Comparison of ENCODE assay signal across 31 cellular contexts in genomic region chr7:150595361-150595760, GRCh38. TPM values are rescaled to one million over a fixed set of nuclear protein-coding genes. Genes with fewer than 3 reads are reported as not detected.
DNase-seq lines count a peak whose midpoint lies in the region; ATAC-seq and TF ChIP-seq lines count a peak whose summit lies in the region.
"Had no signal": no experiment of that assay in that cellular context is flagged by ENCODE, and none has a peak within 500 bp of the region (broad histone marks: within the 10 kb centered on the region; RNA-seq: fewer than 3 reads in every experiment).

No MANE protein-coding gene starts in this region.

- no peaks in the 10 kb centered on the region for H3F3A ChIP-seq in PC-3 (ENCODE audit: low read length, unreplicated experiment)

- peaks cover 8% of the 10 kb centered on the region for H3K4me1 ChIP-seq in CD4-positive, CD25-positive, alpha-beta regulatory T cell (ENCODE audit: control insufficient read depth, insufficient read depth, low read length, poor library complexity, severe bottlenecking)
- H3K4me1 ChIP-seq in PC-3 (ENCODE audit: insufficient read depth, low read length): no peaks in the 10 kb centered on the region
- H3K4me1 ChIP-seq: SJSA1 had no signal

- no peaks in the 10 kb centered on the region for H3K36me3 ChIP-seq in CD4-positive, CD25-positive, alpha-beta regulatory T cell (ENCODE audit: control insufficient read depth, insufficient read depth, low read length)
- H3K36me3 ChIP-seq in PC-3 (ENCODE audit: low read depth, low read length): no peaks in the 10 kb centered on the region
- H3K36me3 ChIP-seq: BLaER1 treated with 17β-estradiol and CSF1 and Interleukin-3, amounts not matched to agents 10 nM and 100 nM; MG63; SJSA1 had no signal

- no peaks in the 10 kb centered on the region for H4K20me1 ChIP-seq in PC-3 (ENCODE audit: low read length)
- H4K20me1 ChIP-seq: BLaER1 treated with 17β-estradiol and CSF1 and Interleukin-3, amounts not matched to agents 10 nM and 100 nM had no signal

- no peak for DNase-seq in activated naive CD4-positive, alpha-beta T cell treated with Interleukin-2 at 50 U/mL for 16 hours
- no peak for DNase-seq in CD4-positive, CD25-positive, alpha-beta regulatory T cell
- DNase-seq in dermis blood vessel endothelial cell: peak; percentile 52
- no peak for DNase-seq in natural killer cell
- no peak for DNase-seq in PC-3
- no peak for DNase-seq in NK-92 (lab: John Stamatoyannopoulos, UW; ENCODE audit: unreplicated experiment)
- DNase-seq: AML-193; CD8-positive, alpha-beta memory T cell; DMS 273 treated with DMSO at 0.1 percent for 48 hours; DMS79; EL; GDM1; HCEC 1CT; IMR-90; KG1; MG63; NCI-H1105 treated with DMSO at 0.1 percent for 48 hours; NCI-H146; NCI-H1930; NCI-H2107; NCI-H446; NCI-H774; NK-92 treated with Interleukin-12 subunit alpha and Interleukin-12 subunit beta, amount 100 ng/mL, for 24 hours; PC-9; Right ventricle myocardium superior had no signal

- H3K27me3 Mint-ChIP-seq in activated naive CD4-positive, alpha-beta T cell treated with anti-CD3 and anti-CD28 coated beads, Interleukin-2, amount 50 U/mL, for 24 hours: no peaks in the 10 kb centered on the region
- H3K27me3 Mint-ChIP-seq in CD4-positive, CD25-positive, alpha-beta regulatory T cell: peaks cover 12% of the 10 kb centered on the region
- no peaks in the 10 kb centered on the region for H3K27me3 Mint-ChIP-seq in natural killer cell (ENCODE audit: low read depth in 2 of 2)
- H3K27me3 Mint-ChIP-seq: CD8-positive, alpha-beta memory T cell had no signal

- POLR2A ChIA-PET in PC-3 (lab: Charles Lee; ENCODE audit: unreplicated experiment): no interaction called here

- peak overlapping the region; percentile 21 for H3K27ac Mint-ChIP-seq in activated naive CD4-positive, alpha-beta T cell treated with anti-CD3 and anti-CD28 coated beads, Interleukin-2, amount 50 U/mL, for 24 hours
- H3K27ac Mint-ChIP-seq in CD4-positive, CD25-positive, alpha-beta regulatory T cell: peak overlapping the region in 2 of 3 donors; percentile 44 to 62
- peak overlapping the region; percentile 29 for H3K27ac Mint-ChIP-seq in natural killer cell

- H3K4me1 Mint-ChIP-seq in activated naive CD4-positive, alpha-beta T cell treated with anti-CD3 and anti-CD28 coated beads, Interleukin-2, amount 50 U/mL, for 24 hours: peaks cover 73% of the 10 kb centered on the region
- peaks cover 18 to 72% (median 45%) of the 10 kb centered on the region in 4 donors for H3K4me1 Mint-ChIP-seq in CD4-positive, CD25-positive, alpha-beta regulatory T cell
- H3K4me1 Mint-ChIP-seq in natural killer cell: peaks cover 34 to 39% of the 10 kb centered on the region in 2 donors

- H3K9me2 ChIP-seq in PC-3 (replicated peaks; ENCODE audit: low read length): no peaks in the 10 kb centered on the region

- TF ChIP-seq CTCF in natural killer cell (IDR thresholded peaks at IDR 0.05) (no peak), PC-3 (conservative IDR thresholded peaks at IDR 0.05; ENCODE audit: low read depth, low read length) (no peak)

- peaks cover 47% of the 10 kb centered on the region for H3K36me3 Mint-ChIP-seq in activated naive CD4-positive, alpha-beta T cell treated with anti-CD3 and anti-CD28 coated beads, Interleukin-2, amount 50 U/mL, for 24 hours
- H3K36me3 Mint-ChIP-seq in CD4-positive, CD25-positive, alpha-beta regulatory T cell: peaks cover 11% of the 10 kb centered on the region
- peaks cover 27% of the 10 kb centered on the region for H3K36me3 Mint-ChIP-seq in natural killer cell

- peaks cover 28% of the 10 kb centered on the region for H3K9me3 Mint-ChIP-seq in activated naive CD4-positive, alpha-beta T cell treated with anti-CD3 and anti-CD28 coated beads, Interleukin-2, amount 50 U/mL, for 24 hours
- H3K9me3 Mint-ChIP-seq in CD4-positive, CD25-positive, alpha-beta regulatory T cell: peaks cover 3 to 50% (median 16%) of the 10 kb centered on the region in 7 donors
- H3K9me3 Mint-ChIP-seq in natural killer cell: peaks cover 6 to 12% of the 10 kb centered on the region in 2 donors

- peak overlapping the region; percentile 26 for H3K4me3 ChIP-seq in CD4-positive, CD25-positive, alpha-beta regulatory T cell (ENCODE audit: low read depth, low read length)
- H3K4me3 ChIP-seq in PC-3 (ENCODE audit: low read length): no peak overlapping the region
- H3K4me3 ChIP-seq: BLaER1 treated with 17β-estradiol and CSF1 and Interleukin-3, amounts not matched to agents 10 nM and 100 nM; MG63; PC-9; SJSA1 had no signal

- no peak for ATAC-seq in CD4-positive, CD25-positive, alpha-beta regulatory T cell (ENCODE audit: low read depth in 2 of 2)
- no peak for ATAC-seq in natural killer cell
- no peak for ATAC-seq in PC-3

- H3K9me3 ChIP-seq in CD4-positive, CD25-positive, alpha-beta regulatory T cell (ENCODE audit: control insufficient read depth in 2 of 2, low read length in 2 of 2): peaks cover 9 to 16% of the 10 kb centered on the region in 2 experiments
- H3K9me3 ChIP-seq in PC-3 (ENCODE audit: low read length): no peaks in the 10 kb centered on the region
- H3K9me3 ChIP-seq: MG63, SJSA1 had no signal

- peak overlapping the region; percentile 24 for H3K4me3 Mint-ChIP-seq in activated naive CD4-positive, alpha-beta T cell treated with anti-CD3 and anti-CD28 coated beads, Interleukin-2, amount 50 U/mL, for 24 hours
- H3K4me3 Mint-ChIP-seq in CD4-positive, CD25-positive, alpha-beta regulatory T cell: peak overlapping the region in 3 of 4 donors; percentile 13 to 48 (median 29)
- peak overlapping the region; percentile 49 for H3K4me3 Mint-ChIP-seq in natural killer cell

- intact Hi-C loops in natural killer cell (cut with micrococcal nuclease): no loop called here
- intact Hi-C loops in PC-3 (cut with micrococcal nuclease): no loop called here

- H3K27me3 ChIP-seq in CD4-positive, CD25-positive, alpha-beta regulatory T cell (ENCODE audit: control insufficient read depth, insufficient read depth, low read length): no peaks in the 10 kb centered on the region
- peaks cover 15% of the 10 kb centered on the region for H3K27me3 ChIP-seq in PC-3 (ENCODE audit: low read length)
- H3K27me3 ChIP-seq: BLaER1 treated with 17β-estradiol and CSF1 and Interleukin-3, amounts not matched to agents 10 nM and 100 nM; MG63; SJSA1 had no signal

- H3K4me2 ChIP-seq in PC-3 (ENCODE audit: low read length): no peak overlapping the region
- H3K4me2 ChIP-seq: BLaER1 treated with 17β-estradiol and CSF1 and Interleukin-3, amounts not matched to agents 10 nM and 100 nM; PC-9 had no signal

- no peak overlapping the region for H2AFZ ChIP-seq in PC-3 (ENCODE audit: low read length)
- H2AFZ ChIP-seq: PC-9 had no signal

- no peak overlapping the region for H3K27ac ChIP-seq in CD4-positive, CD25-positive, alpha-beta regulatory T cell (ENCODE audit: insufficient read depth, low read length, poor library complexity, severe bottlenecking)
- H3K27ac ChIP-seq in PC-3 (ENCODE audit: low read length): no peak overlapping the region
- H3K27ac ChIP-seq: BLaER1 treated with 17β-estradiol and CSF1 and Interleukin-3, amounts not matched to agents 10 nM and 100 nM; PC-9; SJSA1 had no signal

- H3K9ac ChIP-seq in PC-3 (ENCODE audit: low read length): no peak overlapping the region
- H3K9ac ChIP-seq: BLaER1 treated with 17β-estradiol and CSF1 and Interleukin-3, amounts not matched to agents 10 nM and 100 nM had no signal

- BruUV-seq in PC-3 (replicated peaks; lab: Mats Ljungman, UMichigan): no TSS peak

- no peaks in the 10 kb centered on the region for H3K79me2 ChIP-seq in PC-3 (ENCODE audit: low read length)

- CTCF ChIA-PET in PC-3 (lab: Charles Lee): no interaction called here

RNA-seq across cellular contexts. Expression of gene GIMAP4, which starts 28.2 kb away (rescaled TPM):
- 90.1 TPM for total RNA-seq in CD4-positive, CD25-positive, alpha-beta regulatory T cell
- polyA plus RNA-seq in CD4-positive, CD25-positive, alpha-beta regulatory T cell: 100 to 1,000 TPM; 402 to 667 (median 490) TPM
- total RNA-seq in dermis blood vessel endothelial cell: 388 and 408 TPM in 2 replicates
- total RNA-seq in natural killer cell: 100 to 1,000 TPM; 105 to 215 (median 124) TPM
- total RNA-seq in PC-3 (2014; rRNA removed): not detected in 2 replicates
- total RNA-seq: A172, IMR-90, PC-9, RPMI7951, SJSA1 had no signal
- polyA plus RNA-seq: IMR-90 had no signal

RNA-seq across cellular contexts. Expression of gene GIMAP6, which starts 36.8 kb away (rescaled TPM):
- total RNA-seq in CD4-positive, CD25-positive, alpha-beta regulatory T cell: 43.8 TPM
- polyA plus RNA-seq in CD4-positive, CD25-positive, alpha-beta regulatory T cell: 100 to 1,000 TPM; 133 to 236 (median 150) TPM
- total RNA-seq in dermis blood vessel endothelial cell: 262 and 355 TPM in 2 replicates
- 100 to 1,000 TPM in 1 of 3 donors, 10 to 100 TPM in 2; 39.7 to 100 (median 51.9) TPM for total RNA-seq in natural killer cell
- 1.2 TPM in 1 of 2 replicates, not detected in the other for total RNA-seq in PC-3 (2014; rRNA removed)
- total RNA-seq: A172, H1, IMR-90, PC-9, SJSA1 had no signal
- polyA plus RNA-seq: H1, IMR-90 had no signal

Comparison
In these comparisons a context has a peak if more than half of its experiments do, and no peak if none do; other contexts are left out.
1. RNA of gene GIMAP4, which starts 28.2 kb away (total RNA-seq): 388 to 408 TPM in dermis blood vessel endothelial cell, 105 to 215 TPM in natural killer cell and 90.1 TPM in CD4-positive, CD25-positive, alpha-beta regulatory T cell (single experiment); not detected in PC-3; every median in the first group is over 10 times any median in the second.
2. RNA of gene GIMAP6, which starts 36.8 kb away (total RNA-seq): 262 to 355 TPM in dermis blood vessel endothelial cell, 39.7 to 100 TPM in natural killer cell and 43.8 TPM in CD4-positive, CD25-positive, alpha-beta regulatory T cell (single experiment); 1.2 TPM in PC-3; every median in the first group is over 10 times any median in the second.
3. Peak in every context shown above with its lines, with median percentiles within 50 percentile points of each other: H3K27ac Mint-ChIP-seq and H3K4me3 Mint-ChIP-seq.